Comparison of ENCODE assay signal across 8 cellular contexts in genomic region chr11:69950120-69950519, GRCh38.
DNase-seq lines count a peak whose midpoint lies in the region; ATAC-seq and TF ChIP-seq lines count a peak whose summit lies in the region.

No MANE protein-coding gene starts in this region.

- H3K36me3 Mint-ChIP-seq in mesothelial cell of epicardium, result no peaks in the 10 kb centered on the region
- H3K36me3 Mint-ChIP-seq in CD4-positive, alpha-beta T cell (ENCODE audit: low read depth), result no peaks in the 10 kb centered on the region

- CTCF ChIA-PET in CD4-positive, alpha-beta T cell (lab: Charles Lee), result no interaction called here

- peak; percentile 50 for TF ChIP-seq CTCF in mesothelial cell of epicardium (IDR thresholded peaks at IDR 0.05; ENCODE audit: unreplicated experiment)
- no peak for TF ChIP-seq CTCF in CD4-positive, alpha-beta T cell (IDR thresholded peaks at IDR 0.05)

- no peaks in the 10 kb centered on the region for H3K9me3 ChIP-seq in CD4-positive, alpha-beta T cell (ENCODE audit: control insufficient read depth, low read length)

- no peaks in the 10 kb centered on the region for H3K9me3 Mint-ChIP-seq in mesothelial cell of epicardium
- H3K9me3 Mint-ChIP-seq in CD4-positive, alpha-beta T cell, result no peaks in the 10 kb centered on the region

- H3K27me3 Mint-ChIP-seq in mesothelial cell of epicardium (ENCODE audit: low read depth), result no peaks in the 10 kb centered on the region
- peaks cover 17% of the 10 kb centered on the region for H3K27me3 Mint-ChIP-seq in CD4-positive, alpha-beta T cell

- POLR2A ChIA-PET in CD4-positive, alpha-beta T cell (lab: Charles Lee), result no interaction called here

- no peak overlapping the region for H3K27ac Mint-ChIP-seq in mesothelial cell of epicardium
- H3K27ac Mint-ChIP-seq in CD4-positive, alpha-beta T cell, result no peak overlapping the region

- no peak overlapping the region for H3K27ac ChIP-seq in CD4-positive, alpha-beta T cell (ENCODE audit: low read depth, low read length)

- H3K4me1 Mint-ChIP-seq in mesothelial cell of epicardium, result peaks cover 30% of the 10 kb centered on the region
- no peaks in the 10 kb centered on the region for H3K4me1 Mint-ChIP-seq in CD4-positive, alpha-beta T cell (ENCODE audit: low read depth)

- ATAC-seq in HG02763 (IDR thresholded peaks at IDR 0.05; ENCODE audit: unreplicated experiment), result no peak
- ATAC-seq in GM18502 (IDR thresholded peaks at IDR 0.05; ENCODE audit: poor library complexity, unreplicated experiment), result no peak
- ATAC-seq in CD4-positive, alpha-beta T cell (ENCODE audit: poor library complexity), result no peak
- no peak for ATAC-seq in HG03442 (IDR thresholded peaks at IDR 0.05; ENCODE audit: unreplicated experiment)

- H3K4me3 Mint-ChIP-seq in mesothelial cell of epicardium, result no peak overlapping the region
- no peak overlapping the region for H3K4me3 Mint-ChIP-seq in CD4-positive, alpha-beta T cell

- peaks cover 7% of the 10 kb centered on the region for H3K27me3 ChIP-seq in CD4-positive, alpha-beta T cell (ENCODE audit: control insufficient read depth, insufficient read depth, low read length)

- peak; percentile 87 for DNase-seq in ELF-1 (ENCODE audit: low read depth, low spot score)
- peak in 70 of 76 experiments; percentile 13 to 86 (median 68) for DNase-seq in HUDEP-2 (lab: John Stamatoyannopoulos, UW; ENCODE audit: unreplicated experiment in 76 of 76)
- DNase-seq in astrocyte of the hippocampus (ENCODE audit: low read depth, low spot score), result peak; percentile 40
- DNase-seq in mesothelial cell of epicardium (ENCODE audit: low spot score in 2 of 2, unreplicated experiment in 2 of 2), result no peak
- DNase-seq in CD4-positive, alpha-beta T cell, result no peak

- intact Hi-C loops in CD4-positive, alpha-beta T cell (cut with DNase I, micrococcal nuclease), result no loop called here

Comparison
In these comparisons a context has a peak if more than half of its experiments do, and no peak if none do; other contexts are left out.
1. DNase-seq: peak in ELF-1 (single experiment), HUDEP-2 (70 of 76) and astrocyte of the hippocampus (single experiment); none in mesothelial cell of epicardium (0 of 2) and CD4-positive, alpha-beta T cell (0 of 10).